Comparison of ENCODE assay signal across 10 cellular contexts in genomic region chr16:48558269-48558915, GRCh38. TPM values are rescaled to one million over a fixed set of nuclear protein-coding genes. Genes with fewer than 3 reads are reported as not detected.
A peak's percentile ranks its signal among the peaks of the same experiment; 100 is the strongest.
DNase-seq lines count a peak whose midpoint lies in the region; ATAC-seq and TF ChIP-seq lines count a peak whose summit lies in the region.
"Had no signal": no experiment of that assay in that cellular context is flagged by ENCODE, and none has a peak within 500 bp of the region (broad histone marks: within the 10 kb centered on the region; RNA-seq: fewer than 3 reads in every experiment).

No MANE protein-coding gene starts in this region.

- WGBS in tibial nerve, 2 donors: 10 to 19% methylated on average over 9 of the region's 9 CpGs

- peaks cover 73% of the 10 kb centered on the region for H3K4me1 Mint-ChIP-seq in activated T-cell treated with anti-CD3 and anti-CD28 coated beads, Interleukin-2, amount 50 U/mL, for 72 hours (ENCODE audit: low read depth)

- peaks cover 0 to 100% (median 68%) of the 10 kb centered on the region in 4 donors for H3K4me1 ChIP-seq in tibial nerve

- H3K27me3 Mint-ChIP-seq in activated T-cell treated with anti-CD3 and anti-CD28 coated beads, Interleukin-2, amount 50 U/mL, for 72 hours (ENCODE audit: low read depth): no peaks in the 10 kb centered on the region
- H3K27me3 Mint-ChIP-seq: B cell had no signal

- H3K9me3 Mint-ChIP-seq in activated T-cell treated with anti-CD3 and anti-CD28 coated beads, Interleukin-2, amount 50 U/mL, for 72 hours: no peaks in the 10 kb centered on the region

- H3K36me3 ChIP-seq in tibial nerve: no peaks in the 10 kb centered on the region

- no peak for TF ChIP-seq CTCF in tibial nerve (IDR thresholded peaks at IDR 0.05)

- H3K9me3 ChIP-seq in tibial nerve: no peaks in the 10 kb centered on the region

- TF ChIP-seq POLR2A in tibial nerve (IDR thresholded peaks at IDR 0.05): no peak

- TF ChIP-seq EP300 in tibial nerve (IDR thresholded peaks at IDR 0.05): peak; percentile 18 to 63

- no peaks in the 10 kb centered on the region for H3K27me3 ChIP-seq in tibial nerve

- peaks cover 5 to 21% of the 10 kb centered on the region in 2 donors for H3K36me3 Mint-ChIP-seq in activated T-cell treated with anti-CD3 and anti-CD28 coated beads, Interleukin-2, amount 50 U/mL, for 72 hours (ENCODE audit: insufficient read depth in 2 of 2)

- ATAC-seq in activated T-cell treated with anti-CD3 and anti-CD28 coated beads, Interleukin-2, amount 50 U/mL, for 72 hours (replicated peaks in 1 of 2): peak in 1 of 2 donors; percentile 34
- ATAC-seq: Panc1 had no signal

- peak in 1 of 2 donors; percentile 27 for DNase-seq in activated T-cell treated with anti-CD3 and anti-CD28 coated beads, Interleukin-2, amount 50 U/mL, for 72 hours
- DNase-seq in activated T-cell treated with anti-CD3 and anti-CD28 coated beads, Interleukin-2, amount 50 U/mL, for 48 hours: no peak
- DNase-seq in amniotic epithelial cell (ENCODE audit: low read depth) (peak; percentile 64), iris pigment epithelial cell (ENCODE audit: low read depth) (peak; percentile 67), tibial nerve (ENCODE audit: low spot score in 2 of 2) (no peak), NCI-H345 treated with DMSO at 0.1 percent for 48 hours (lab: John Stamatoyannopoulos, UW; ENCODE audit: unreplicated experiment) (no peak), C1 segment of cervical spinal cord (lab: John Stamatoyannopoulos, UW) (no peak), NCI-H1048 (lab: John Stamatoyannopoulos, UW) (no peak)

- H3K27ac Mint-ChIP-seq in activated T-cell treated with anti-CD3 and anti-CD28 coated beads, Interleukin-2, amount 50 U/mL, for 72 hours: peak overlapping the region; percentile 64
- H3K27ac Mint-ChIP-seq: B cell had no signal

- peak overlapping the region in 1 of 4 donors; percentile 35 for H3K4me3 ChIP-seq in tibial nerve

- H3K4me3 Mint-ChIP-seq in activated T-cell treated with anti-CD3 and anti-CD28 coated beads, Interleukin-2, amount 50 U/mL, for 72 hours: peak overlapping the region; percentile 55 to 60
- H3K4me3 Mint-ChIP-seq: B cell had no signal

- H3K27ac ChIP-seq in tibial nerve: peak overlapping the region in 3 of 4 donors; percentile 37 to 85 (median 48)

RNA-seq across cellular contexts. Expression of gene N4BP1, which starts 51.6 kb away (rescaled TPM):
- 10 to 100 TPM; 59.0 to 60.7 TPM for total RNA-seq in activated T-cell treated with anti-CD3 and anti-CD28 coated beads, Interleukin-2, amount 50 U/mL, for 72 hours
- total RNA-seq in tibial nerve: 10 to 100 TPM; 17.8 to 36.7 (median 26.7) TPM

Comparison
In these comparisons a context has a peak if more than half of its experiments do, and no peak if none do; other contexts are left out.
1. DNase-seq: peak in amniotic epithelial cell (single experiment) and iris pigment epithelial cell (single experiment); none in activated T-cell treated with anti-CD3 and anti-CD28 coated beads, Interleukin-2, amount 50 U/mL, for 48 hours (0 of 2), tibial nerve (0 of 2), NCI-H345 treated with DMSO at 0.1 percent for 48 hours (single experiment), C1 segment of cervical spinal cord (0 of 14) and NCI-H1048 (single experiment).